In genomic region chr6:42783177-42783875, GRCh38 we compare ENCODE assay signal across 8 cellular contexts. TPM values are rescaled to one million over a fixed set of nuclear protein-coding genes. Genes with fewer than 3 reads are reported as not detected.
DNase-seq lines count a peak whose midpoint lies in the region; ATAC-seq and TF ChIP-seq lines count a peak whose summit lies in the region.

No MANE protein-coding gene starts in this region.

- H3K4me2 ChIP-seq in DOHH2 (ENCODE audit: low read length): peak overlapping the region; percentile 66

- H3K36me3 Mint-ChIP-seq in activated CD4-positive, alpha-beta T cell treated with anti-CD3 and anti-CD28 coated beads for 36 hours (ENCODE audit: low read depth): peaks cover 15% of the 10 kb centered on the region

- peaks cover 40% of the 10 kb centered on the region for H3F3A ChIP-seq in DOHH2 (ENCODE audit: control insufficient read depth, insufficient read depth)

- H3K36me3 ChIP-seq in DOHH2 (ENCODE audit: control insufficient read depth, low read length) (peaks cover 54% of the 10 kb centered on the region), HEK293 (ENCODE audit: control insufficient read depth in 2 of 2, insufficient read depth in 1 of 2, low read length in 2 of 2) (no peaks in the 10 kb centered on the region)

- TF ChIP-seq CTCF in DOHH2 (IDR thresholded peaks at IDR 0.05; ENCODE audit: low read depth, low read length, poor library complexity, severe bottlenecking) (no peak), HEK293 (tag by site-specific recombination; IDR thresholded peaks at IDR 0.05) (peak; percentile 58; the same call in 1 of the 2 replicates)

- CTCF ChIA-PET in HEK293 (lab: Yijun Ruan, JAX): interaction anchor here (0.7 to 2.8 kb wide), 3 partner anchors 21 to 236 kb away, joined by 3 to 9 read pairs (median 4); no protein-coding TSS in a partner anchor
- CTCF ChIA-PET in activated CD4-positive, alpha-beta T cell treated with anti-CD3 and anti-CD28 coated beads for 36 hours (lab: Charles Lee): interaction anchor here (0.8 kb wide), 1 partner anchor 37 kb away, joined by 3 read pairs; the partner anchor contains the start of gene TBCC

- H3K27me3 Mint-ChIP-seq in activated CD4-positive, alpha-beta T cell treated with anti-CD3 and anti-CD28 coated beads for 36 hours: no peaks in the 10 kb centered on the region

- H4K20me1 ChIP-seq in DOHH2 (ENCODE audit: control insufficient read depth, insufficient read depth, low read depth, low read length): no peaks in the 10 kb centered on the region

- no peaks in the 10 kb centered on the region for H3K27me3 ChIP-seq in DOHH2 (ENCODE audit: control insufficient read depth, low read length)

- H3K4me1 Mint-ChIP-seq in activated CD4-positive, alpha-beta T cell treated with anti-CD3 and anti-CD28 coated beads for 36 hours: peaks cover 21% of the 10 kb centered on the region

- no peak overlapping the region for H3K27ac Mint-ChIP-seq in activated CD4-positive, alpha-beta T cell treated with anti-CD3 and anti-CD28 coated beads for 36 hours

- H3K79me2 ChIP-seq in DOHH2 (ENCODE audit: control insufficient read depth, low read length): peaks cover 83% of the 10 kb centered on the region

- intact Hi-C loops in activated CD4-positive, alpha-beta T cell treated with anti-CD3 and anti-CD28 coated beads for 36 hours (cut with DNase I, micrococcal nuclease): loop anchor here (2.0 to 10.0 kb wide), 4 partner anchors 219 to 999 kb away; partner anchors contain the start of genes UBR2 (in 2 of the 2), PRICKLE4 (in 1 of the 2) and TOMM6 (in 1 of the 2)

- H3K9me3 ChIP-seq in DOHH2 (ENCODE audit: control insufficient read depth, insufficient read depth, low read length): no peaks in the 10 kb centered on the region
- no peaks in the 10 kb centered on the region for H3K9me3 ChIP-seq in HEK293 (ENCODE audit: control insufficient read depth, insufficient read depth, low read depth, low read length)

- H3K4me3 ChIP-seq in DOHH2 (ENCODE audit: low read length): peak overlapping the region; percentile 87
- peak overlapping the region; percentile 98 for H3K4me3 ChIP-seq in HEK293 (ENCODE audit: low read depth, low read length)

- H3K27ac ChIP-seq in DOHH2 (ENCODE audit: low read depth, low read length) (peak overlapping the region; percentile 99), HEK293 (ENCODE audit: extremely low read depth, low read depth, low read length) (peak overlapping the region; percentile 100), cingulate gyrus (ENCODE audit: low read depth, low read length) (peak overlapping the region; percentile 99)

- no peaks in the 10 kb centered on the region for H3K9me2 ChIP-seq in DOHH2 (replicated peaks; ENCODE audit: control insufficient read depth, low read length)

- POLR2A ChIA-PET in HEK293 (lab: Yijun Ruan, JAX): interaction anchor here (0.6 to 16.3 kb wide), 22 partner anchors 7 to 399 kb away, joined by 3 to 316 read pairs (median 6); partner anchors contain the start of genes CNPY3, CUL9, PPP2R5D and RPL7L1
- POLR2A ChIA-PET in activated CD4-positive, alpha-beta T cell treated with anti-CD3 and anti-CD28 coated beads for 36 hours (lab: Charles Lee): interaction anchor here (0.5 to 3.5 kb wide), 7 partner anchors 13 to 201 kb away, joined by 3 to 33 read pairs (median 4); partner anchors contain the start of genes CNPY3, PPP2R5D and TBCC

- peak; percentile 59 for ATAC-seq in activated CD4-positive, alpha-beta T cell treated with anti-CD3 and anti-CD28 coated beads for 36 hours
- ATAC-seq in left lobe of liver: peak; percentile 74

- H3K4me1 ChIP-seq in DOHH2 (ENCODE audit: control insufficient read depth, low read length): peaks cover 71% of the 10 kb centered on the region
- peaks cover 10% of the 10 kb centered on the region; the same call in 1 of the 2 replicates for H3K4me1 ChIP-seq in HEK293 (ENCODE audit: control insufficient read depth, insufficient read depth, low read length)

- no peaks in the 10 kb centered on the region for H3K9me3 Mint-ChIP-seq in activated CD4-positive, alpha-beta T cell treated with anti-CD3 and anti-CD28 coated beads for 36 hours (ENCODE audit: low read depth)

- H3K4me3 Mint-ChIP-seq in activated CD4-positive, alpha-beta T cell treated with anti-CD3 and anti-CD28 coated beads for 36 hours: peak overlapping the region; percentile 95

- DNase-seq in NCI-H2171 treated with DMSO at 0.1 percent for 48 hours (lab: John Stamatoyannopoulos, UW) (peak; percentile 67), left lobe of liver (ENCODE audit: low spot score) (peak; percentile 81), GM19240 (ENCODE audit: insufficient read length, low spot score) (no peak)
- DNase-seq in activated CD4-positive, alpha-beta T cell treated with anti-CD3 and anti-CD28 coated beads for 36 hours: peak; percentile 84
- DNase-seq in stimulated activated CD4-positive, alpha-beta T cell treated with anti-CD3 and anti-CD28 coated beads, Interleukin-1b, Interleukin-23, amount 100 ng/mL, for 48 hours: peak; percentile 68

TF ChIP-seq in HEK293, 187 proteins besides CTCF, POLR2A, EP300 and RAD21 (continues in another document):
- peak; percentile 52; the same call in 1 of the 2 replicates for TF ChIP-seq PBX3 (CRISPR knock-in tag; IDR thresholded peaks at IDR 0.05)
- TF ChIP-seq ZEB2 (tag by site-specific recombination; IDR thresholded peaks at IDR 0.05): peak; percentile 66
- TF ChIP-seq ZNF10 (tag by site-specific recombination; IDR thresholded peaks at IDR 0.05): 0 out of 2 replicates have a peak, but pooled peaks have one; percentile 4
- TF ChIP-seq, protein P1, sequence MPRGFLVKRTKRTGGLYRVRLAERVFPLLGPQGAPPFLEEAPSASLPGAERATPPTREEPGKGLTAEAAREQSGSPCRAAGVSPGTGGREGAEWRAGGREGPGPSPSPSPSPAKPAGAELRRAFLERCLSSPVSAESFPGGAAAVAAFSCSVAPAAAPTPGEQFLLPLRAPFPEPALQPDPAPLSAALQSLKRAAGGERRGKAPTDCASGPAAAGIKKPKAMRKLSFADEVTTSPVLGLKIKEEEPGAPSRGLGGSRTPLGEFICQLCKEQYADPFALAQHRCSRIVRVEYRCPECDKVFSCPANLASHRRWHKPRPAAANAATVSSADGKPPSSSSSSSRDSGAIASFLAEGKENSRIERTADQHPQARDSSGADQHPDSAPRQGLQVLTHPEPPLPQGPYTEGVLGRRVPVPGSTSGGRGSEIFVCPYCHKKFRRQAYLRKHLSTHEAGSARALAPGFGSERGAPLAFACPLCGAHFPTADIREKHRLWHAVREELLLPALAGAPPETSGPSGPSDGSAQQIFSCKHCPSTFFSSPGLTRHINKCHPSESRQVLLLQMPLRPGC (tag by site-specific recombination; IDR thresholded peaks at IDR 0.05): peak; percentile 45; the same call in 1 of the 2 replicates
- TF ChIP-seq ZNF223 (tag by site-specific recombination; IDR thresholded peaks at IDR 0.05): no peak
- TF ChIP-seq ZNF629 (tag by site-specific recombination; IDR thresholded peaks at IDR 0.05): no peak; the same call in 1 of the 2 replicates
- no peak for TF ChIP-seq MYNN (tag by site-specific recombination; IDR thresholded peaks at IDR 0.05; ENCODE audit: borderline replicate concordance)
- 0 out of 2 replicates have a peak, but pooled peaks have one; percentile 53 for TF ChIP-seq ZNF24 (tag by site-specific recombination; IDR thresholded peaks at IDR 0.05)
- peak; percentile 78; the same call in 1 of the 2 replicates for TF ChIP-seq ZXDB (tag by site-specific recombination; IDR thresholded peaks at IDR 0.05)
- TF ChIP-seq, protein P2, sequence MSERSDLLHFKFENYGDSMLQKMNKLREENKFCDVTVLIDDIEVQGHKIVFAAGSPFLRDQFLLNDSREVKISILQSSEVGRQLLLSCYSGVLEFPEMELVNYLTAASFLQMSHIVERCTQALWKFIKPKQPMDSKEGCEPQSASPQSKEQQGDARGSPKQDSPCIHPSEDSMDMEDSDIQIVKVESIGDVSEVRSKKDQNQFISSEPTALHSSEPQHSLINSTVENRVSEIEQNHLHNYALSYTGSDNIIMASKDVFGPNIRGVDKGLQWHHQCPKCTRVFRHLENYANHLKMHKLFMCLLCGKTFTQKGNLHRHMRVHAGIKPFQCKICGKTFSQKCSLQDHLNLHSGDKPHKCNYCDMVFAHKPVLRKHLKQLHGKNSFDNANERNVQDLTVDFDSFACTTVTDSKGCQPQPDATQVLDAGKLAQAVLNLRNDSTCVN (tag by site-specific recombination; optimal IDR thresholded peaks at IDR 0.05): peak; percentile 79
- peak; percentile 18; the same call in 1 of the 2 replicates for TF ChIP-seq ZIC2 (tag by site-specific recombination; IDR thresholded peaks at IDR 0.05)
- TF ChIP-seq ZNF48 (tag by site-specific recombination; IDR thresholded peaks at IDR 0.05): no peak
- peak; percentile 42; the same call in 1 of the 2 replicates for TF ChIP-seq ZNF639 (tag by site-specific recombination; IDR thresholded peaks at IDR 0.05)
- peak; percentile 70 for TF ChIP-seq ZNF335 (tag by site-specific recombination; conservative IDR thresholded peaks at IDR 0.05)
- TF ChIP-seq SCRT1 (tag by site-specific recombination; IDR thresholded peaks at IDR 0.05; ENCODE audit: borderline replicate concordance): no peak
- peak; percentile 44; the same call in 1 of the 2 replicates for TF ChIP-seq ZFHX2 (tag by site-specific recombination; conservative IDR thresholded peaks at IDR 0.05)

RNA-seq across cellular contexts. Expression of gene BICRAL, which starts 1.5 kb away (rescaled TPM):
- 10 to 100 TPM; 11.5 to 14.3 TPM for total RNA-seq in activated CD4-positive, alpha-beta T cell treated with anti-CD3 and anti-CD28 coated beads for 36 hours
- total RNA-seq in left lobe of liver: 5.4 TPM

RNA-seq across cellular contexts. Expression of gene TBCC, which starts 37.4 kb away (rescaled TPM):
- total RNA-seq in activated CD4-positive, alpha-beta T cell treated with anti-CD3 and anti-CD28 coated beads for 36 hours: 10 to 100 TPM; 14.7 to 15.3 TPM
- total RNA-seq in left lobe of liver: 6.6 TPM
